Comparison of ENCODE assay signal across 14 cellular contexts in the genomic region with DNA sequence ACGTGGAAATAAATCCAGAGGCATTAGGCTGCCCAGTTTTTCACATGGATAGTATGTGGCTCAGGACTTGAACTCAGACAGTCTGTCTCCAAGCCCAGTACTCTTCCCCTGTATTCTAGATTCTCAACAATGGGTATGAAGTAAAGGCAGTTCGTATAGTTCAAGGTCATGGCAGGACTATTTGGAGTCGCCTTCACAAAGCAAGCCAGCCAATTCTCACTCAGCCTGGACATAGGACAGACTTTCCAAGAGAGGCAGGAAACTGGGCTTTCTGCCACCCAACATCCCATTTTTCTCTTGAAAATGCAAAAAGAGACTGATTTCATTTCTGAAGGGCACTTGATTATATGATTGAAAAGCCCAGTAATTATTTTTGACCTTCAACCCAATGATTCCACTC.
"Had no signal": no experiment of that assay in that cellular context is flagged by ENCODE, and none has a peak within 500 bp of the region (broad histone marks: within the 10 kb centered on the region; RNA-seq: fewer than 3 reads in every experiment).

No MANE protein-coding gene starts in this region.

- DNase-seq: activated CD4-positive, alpha-beta T cell treated with anti-CD3 and anti-CD28 coated beads, Interleukin-2, amount 10 ng/mL, durations not matched to agents 7 days and 5 days; activated CD8-positive, alpha-beta T cell treated with anti-CD3 and anti-CD28 coated beads, Interleukin-2, amount 10 ng/mL, durations not matched to agents 7 days and 5 days; activated naive CD4-positive, alpha-beta T cell treated with anti-CD3 and anti-CD28 coated beads for 36 hours; activated T-cell treated with anti-CD3 and anti-CD28 coated beads, Interleukin-2, amount 50 U/mL, for 24 hours; effector memory CD8-positive, alpha-beta T cell; gastrocnemius medialis; kidney; natural killer cell; pancreas; stimulated activated naive B cell treated with anti-CD40 and anti-IgM and Interleukin-4, amounts not matched to agents 10 μg/mL and 1 μg/mL and 100 μg/mL, for 72 hours; uterus had no signal

- H3K4me1 ChIP-seq: breast epithelium, gastrocnemius medialis, pancreas, uterus had no signal

- H3K27ac ChIP-seq: breast epithelium, gastrocnemius medialis, pancreas, tibial nerve, uterus had no signal

- H3K36me3 ChIP-seq: breast epithelium, gastrocnemius medialis, heart left ventricle, pancreas, tibial nerve, uterus had no signal

- H3K4me3 ChIP-seq: breast epithelium, gastrocnemius medialis, heart left ventricle, pancreas, tibial nerve, uterus had no signal

- H3K27me3 ChIP-seq: breast epithelium, gastrocnemius medialis, heart left ventricle, pancreas, tibial nerve, uterus had no signal

- H3K9me3 ChIP-seq: breast epithelium, gastrocnemius medialis, pancreas, tibial nerve, uterus had no signal
